Comparison of ENCODE assay signal across 1 cellular context in the genomic region with DNA sequence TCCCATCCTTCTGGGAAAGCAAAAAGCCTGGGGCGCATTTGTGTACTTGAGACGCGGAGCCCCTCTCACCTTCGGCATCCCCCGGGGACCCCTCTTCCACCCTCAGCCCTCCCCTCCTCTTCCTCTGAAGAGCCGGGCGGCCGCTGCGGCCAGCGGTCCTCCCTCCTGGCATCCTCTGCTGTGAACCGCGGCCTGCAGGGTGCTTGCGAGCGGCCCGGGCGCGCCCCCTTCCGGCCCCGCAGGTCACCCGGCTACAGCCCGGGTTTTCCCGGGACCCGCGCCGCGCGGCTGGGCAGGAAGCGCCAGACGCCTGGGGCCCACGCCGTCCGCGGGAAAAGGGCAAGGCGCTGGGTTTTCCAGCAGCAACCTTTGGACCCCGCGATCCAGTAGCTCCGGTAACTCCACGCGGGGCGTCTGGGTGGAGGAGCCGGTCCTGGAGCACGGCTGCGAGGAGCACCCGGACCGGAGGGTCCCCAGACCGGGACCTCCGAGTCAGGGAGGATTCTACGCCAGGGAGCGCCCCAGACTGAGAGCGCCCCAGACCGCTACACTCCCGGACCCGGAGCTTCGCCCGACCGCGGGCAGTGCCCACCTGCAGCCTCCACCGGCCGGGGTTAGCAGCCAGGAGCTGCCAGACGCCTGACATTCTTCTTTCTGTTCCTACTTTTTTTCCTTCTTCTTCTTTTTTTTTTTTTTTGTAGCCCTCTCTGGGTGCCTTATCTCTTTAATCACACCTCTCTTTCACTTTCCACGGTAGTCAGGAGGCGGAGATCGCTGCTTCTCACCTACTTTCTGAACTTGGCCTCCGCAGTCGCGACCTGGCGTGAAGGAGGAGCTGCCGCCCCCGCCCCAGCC.
A peak's percentile ranks its signal among the peaks of the same experiment; 100 is the strongest.
TF ChIP-seq lines count a peak whose summit lies in the region.

Gene IL18R1 (plus strand): TSS at position 271 of the 855 bp plus-strand sequence. CDS start 6,865 bp downstream, outside the sequence.

TF ChIP-seq in K562, 482 proteins besides CTCF, POLR2A, EP300 and RAD21 (continued from another document and continues in another):
- TF ChIP-seq FOXJ2 (tag; IDR thresholded peaks at IDR 0.05) (no peak), FOS (IDR thresholded peaks at IDR 0.05; ENCODE audit: extremely low read depth, insufficient read length) (no peak), HDAC3 (IDR thresholded peaks at IDR 0.05; ENCODE audit: borderline replicate concordance, partially characterized antibody) (no peak), AFF4 (CRISPR knock-in tag; IDR thresholded peaks at IDR 0.05) (0 out of 2 replicates have a peak, but pooled peaks have one; percentile 71), SUPT5H (IDR thresholded peaks at IDR 0.05) (no peak), ATF7 (IDR thresholded peaks at IDR 0.05) (peak; percentile 60; the same call in 1 of the 2 replicates), ZNF354B (CRISPR knock-in tag; IDR thresholded peaks at IDR 0.05) (no peak), ZNF444 (CRISPR knock-in tag; IDR thresholded peaks at IDR 0.05) (no peak), PHB2 (IDR thresholded peaks at IDR 0.05; ENCODE audit: low read depth) (no peak), CC2D1A (IDR thresholded peaks at IDR 0.05) (no peak), PPARD (CRISPR knock-in tag; IDR thresholded peaks at IDR 0.05) (no peak), ZNF175 (CRISPR knock-in tag; IDR thresholded peaks at IDR 0.05; ENCODE audit: low read depth) (no peak), FIP1L1 (IDR thresholded peaks at IDR 0.05; ENCODE audit: low read depth, low read length, poor library complexity, severe bottlenecking) (peak; percentile 79), PCBP1 (IDR thresholded peaks at IDR 0.05; ENCODE audit: low read depth, low read length, poor library complexity, severe bottlenecking) (peak; percentile 53), BRD9 (IDR thresholded peaks at IDR 0.05; ENCODE audit: low read depth, partially characterized antibody) (no peak), GTF2F1 (IDR thresholded peaks at IDR 0.05; ENCODE audit: low read depth, low read length) (no peak), UBTF (IDR thresholded peaks at IDR 0.05; ENCODE audit: borderline replicate concordance in 1 of 2, low read depth in 2 of 2, low read length in 2 of 2) (peak; percentile 83 to 87; a peak in 3 of 4 replicates), PCBP2 (IDR thresholded peaks at IDR 0.05; ENCODE audit: low read depth, low read length, poor library complexity, severe bottlenecking) (no peak), ZNF57 (CRISPR knock-in tag; IDR thresholded peaks at IDR 0.05) (no peak), NCOA6 (IDR thresholded peaks at IDR 0.05) (no peak), ZKSCAN1 (IDR thresholded peaks at IDR 0.05; ENCODE audit: low read depth, low read length) (no peak), PRMT5 (CRISPR knock-in tag; IDR thresholded peaks at IDR 0.05) (no peak), BCLAF1 (IDR thresholded peaks at IDR 0.05; ENCODE audit: borderline replicate concordance in 1 of 2, control insufficient read depth in 1 of 2, low read depth in 2 of 2, low read length in 1 of 2) (no peak), CEBPG (CRISPR knock-in tag; IDR thresholded peaks at IDR 0.05) (no peak), CEBPG (tag; conservative IDR thresholded peaks at IDR 0.05 in 1 of 2, IDR thresholded peaks at IDR 0.05 in 1 of 2) (no peak), POLR3A (IDR thresholded peaks at IDR 0.05; ENCODE audit: borderline replicate concordance, extremely low read depth, insufficient read depth, insufficient read length) (no peak), NEUROD1 (IDR thresholded peaks at IDR 0.05; ENCODE audit: borderline replicate concordance, low read depth, low read length, partially characterized antibody) (peak; percentile 25), CREB3 (tag; conservative IDR thresholded peaks at IDR 0.05; ENCODE audit: low read depth) (no peak), TFAM (CRISPR knock-in tag; conservative IDR thresholded peaks at IDR 0.05) (no peak), ESRRB (CRISPR knock-in tag; IDR thresholded peaks at IDR 0.05; ENCODE audit: borderline replicate concordance) (no peak)
- TF ChIP-seq, protein P1, sequence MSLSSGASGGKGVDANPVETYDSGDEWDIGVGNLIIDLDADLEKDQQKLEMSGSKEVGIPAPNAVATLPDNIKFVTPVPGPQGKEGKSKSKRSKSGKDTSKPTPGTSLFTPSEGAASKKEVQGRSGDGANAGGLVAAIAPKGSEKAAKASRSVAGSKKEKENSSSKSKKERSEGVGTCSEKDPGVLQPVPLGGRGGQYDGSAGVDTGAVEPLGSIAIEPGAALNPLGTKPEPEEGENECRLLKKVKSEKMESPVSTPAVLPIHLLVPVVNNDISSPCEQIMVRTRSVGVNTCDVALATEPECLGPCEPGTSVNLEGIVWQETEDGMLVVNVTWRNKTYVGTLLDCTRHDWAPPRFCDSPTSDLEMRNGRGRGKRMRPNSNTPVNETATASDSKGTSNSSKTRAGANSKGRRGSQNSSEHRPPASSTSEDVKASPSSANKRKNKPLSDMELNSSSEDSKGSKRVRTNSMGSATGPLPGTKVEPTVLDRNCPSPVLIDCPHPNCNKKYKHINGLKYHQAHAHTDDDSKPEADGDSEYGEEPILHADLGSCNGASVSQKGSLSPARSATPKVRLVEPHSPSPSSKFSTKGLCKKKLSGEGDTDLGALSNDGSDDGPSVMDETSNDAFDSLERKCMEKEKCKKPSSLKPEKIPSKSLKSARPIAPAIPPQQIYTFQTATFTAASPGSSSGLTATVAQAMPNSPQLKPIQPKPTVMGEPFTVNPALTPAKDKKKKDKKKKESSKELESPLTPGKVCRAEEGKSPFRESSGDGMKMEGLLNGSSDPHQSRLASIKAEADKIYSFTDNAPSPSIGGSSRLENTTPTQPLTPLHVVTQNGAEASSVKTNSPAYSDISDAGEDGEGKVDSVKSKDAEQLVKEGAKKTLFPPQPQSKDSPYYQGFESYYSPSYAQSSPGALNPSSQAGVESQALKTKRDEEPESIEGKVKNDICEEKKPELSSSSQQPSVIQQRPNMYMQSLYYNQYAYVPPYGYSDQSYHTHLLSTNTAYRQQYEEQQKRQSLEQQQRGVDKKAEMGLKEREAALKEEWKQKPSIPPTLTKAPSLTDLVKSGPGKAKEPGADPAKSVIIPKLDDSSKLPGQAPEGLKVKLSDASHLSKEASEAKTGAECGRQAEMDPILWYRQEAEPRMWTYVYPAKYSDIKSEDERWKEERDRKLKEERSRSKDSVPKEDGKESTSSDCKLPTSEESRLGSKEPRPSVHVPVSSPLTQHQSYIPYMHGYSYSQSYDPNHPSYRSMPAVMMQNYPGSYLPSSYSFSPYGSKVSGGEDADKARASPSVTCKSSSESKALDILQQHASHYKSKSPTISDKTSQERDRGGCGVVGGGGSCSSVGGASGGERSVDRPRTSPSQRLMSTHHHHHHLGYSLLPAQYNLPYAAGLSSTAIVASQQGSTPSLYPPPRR (CRISPR knock-in tag; IDR thresholded peaks at IDR 0.05; ENCODE audit: borderline replicate concordance), result no peak
- TF ChIP-seq, protein P2, sequence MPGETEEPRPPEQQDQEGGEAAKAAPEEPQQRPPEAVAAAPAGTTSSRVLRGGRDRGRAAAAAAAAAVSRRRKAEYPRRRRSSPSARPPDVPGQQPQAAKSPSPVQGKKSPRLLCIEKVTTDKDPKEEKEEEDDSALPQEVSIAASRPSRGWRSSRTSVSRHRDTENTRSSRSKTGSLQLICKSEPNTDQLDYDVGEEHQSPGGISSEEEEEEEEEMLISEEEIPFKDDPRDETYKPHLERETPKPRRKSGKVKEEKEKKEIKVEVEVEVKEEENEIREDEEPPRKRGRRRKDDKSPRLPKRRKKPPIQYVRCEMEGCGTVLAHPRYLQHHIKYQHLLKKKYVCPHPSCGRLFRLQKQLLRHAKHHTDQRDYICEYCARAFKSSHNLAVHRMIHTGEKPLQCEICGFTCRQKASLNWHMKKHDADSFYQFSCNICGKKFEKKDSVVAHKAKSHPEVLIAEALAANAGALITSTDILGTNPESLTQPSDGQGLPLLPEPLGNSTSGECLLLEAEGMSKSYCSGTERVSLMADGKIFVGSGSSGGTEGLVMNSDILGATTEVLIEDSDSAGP (CRISPR knock-in tag; IDR thresholded peaks at IDR 0.05), result no peak
- TF ChIP-seq, protein P3, sequence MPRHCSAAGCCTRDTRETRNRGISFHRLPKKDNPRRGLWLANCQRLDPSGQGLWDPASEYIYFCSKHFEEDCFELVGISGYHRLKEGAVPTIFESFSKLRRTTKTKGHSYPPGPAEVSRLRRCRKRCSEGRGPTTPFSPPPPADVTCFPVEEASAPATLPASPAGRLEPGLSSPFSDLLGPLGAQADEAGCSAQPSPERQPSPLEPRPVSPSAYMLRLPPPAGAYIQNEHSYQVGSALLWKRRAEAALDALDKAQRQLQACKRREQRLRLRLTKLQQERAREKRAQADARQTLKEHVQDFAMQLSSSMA (CRISPR knock-in tag; IDR thresholded peaks at IDR 0.05), result no peak
- TF ChIP-seq, protein P4, sequence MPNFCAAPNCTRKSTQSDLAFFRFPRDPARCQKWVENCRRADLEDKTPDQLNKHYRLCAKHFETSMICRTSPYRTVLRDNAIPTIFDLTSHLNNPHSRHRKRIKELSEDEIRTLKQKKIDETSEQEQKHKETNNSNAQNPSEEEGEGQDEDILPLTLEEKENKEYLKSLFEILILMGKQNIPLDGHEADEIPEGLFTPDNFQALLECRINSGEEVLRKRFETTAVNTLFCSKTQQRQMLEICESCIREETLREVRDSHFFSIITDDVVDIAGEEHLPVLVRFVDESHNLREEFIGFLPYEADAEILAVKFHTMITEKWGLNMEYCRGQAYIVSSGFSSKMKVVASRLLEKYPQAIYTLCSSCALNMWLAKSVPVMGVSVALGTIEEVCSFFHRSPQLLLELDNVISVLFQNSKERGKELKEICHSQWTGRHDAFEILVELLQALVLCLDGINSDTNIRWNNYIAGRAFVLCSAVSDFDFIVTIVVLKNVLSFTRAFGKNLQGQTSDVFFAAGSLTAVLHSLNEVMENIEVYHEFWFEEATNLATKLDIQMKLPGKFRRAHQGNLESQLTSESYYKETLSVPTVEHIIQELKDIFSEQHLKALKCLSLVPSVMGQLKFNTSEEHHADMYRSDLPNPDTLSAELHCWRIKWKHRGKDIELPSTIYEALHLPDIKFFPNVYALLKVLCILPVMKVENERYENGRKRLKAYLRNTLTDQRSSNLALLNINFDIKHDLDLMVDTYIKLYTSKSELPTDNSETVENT (CRISPR knock-in tag; IDR thresholded peaks at IDR 0.05), result no peak
